Comparison of ENCODE assay signal across 1 cellular context in the genomic region with DNA sequence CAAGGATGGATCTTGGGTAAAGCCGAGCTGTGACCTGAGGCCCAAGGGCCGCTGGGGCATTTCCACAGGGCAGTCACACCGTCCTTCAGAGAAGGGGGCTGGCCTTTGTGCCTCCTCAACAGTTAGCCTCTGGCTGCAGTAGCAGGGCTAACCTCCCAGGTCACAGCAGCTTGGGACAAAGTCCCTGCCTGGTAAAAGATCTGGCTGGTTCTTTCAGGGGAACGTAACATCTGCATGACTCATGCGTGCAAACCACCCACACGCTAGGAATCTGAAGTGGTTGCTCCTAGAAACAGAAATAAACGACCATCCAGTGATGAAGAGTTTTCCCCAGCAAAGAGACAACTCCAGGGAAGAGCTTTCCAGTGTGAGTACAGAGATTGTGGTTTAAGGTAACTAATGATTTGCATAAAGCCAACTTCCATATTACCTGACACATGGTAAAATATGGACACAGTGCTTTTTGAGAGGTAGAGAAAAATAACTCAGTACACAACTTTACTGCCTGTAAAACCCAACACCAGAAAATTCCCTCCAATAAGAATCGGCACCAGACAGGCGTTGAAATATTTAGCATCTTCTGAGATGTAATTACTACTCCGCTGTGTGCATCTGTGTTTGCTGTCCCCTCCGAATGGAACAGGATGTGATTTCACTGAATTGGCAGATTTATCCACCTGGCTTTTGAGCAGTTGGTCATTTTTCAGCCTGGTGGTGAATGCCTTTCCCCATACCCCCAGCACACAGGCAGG.
A peak's percentile ranks its signal among the peaks of the same experiment; 100 is the strongest.
TF ChIP-seq lines count a peak whose summit lies in the region.

No MANE protein-coding gene starts in this region.

TF ChIP-seq in HepG2, 621 proteins besides CTCF, POLR2A, EP300 and RAD21 (continued from another document and continues in another):
- TF ChIP-seq, protein P1, sequence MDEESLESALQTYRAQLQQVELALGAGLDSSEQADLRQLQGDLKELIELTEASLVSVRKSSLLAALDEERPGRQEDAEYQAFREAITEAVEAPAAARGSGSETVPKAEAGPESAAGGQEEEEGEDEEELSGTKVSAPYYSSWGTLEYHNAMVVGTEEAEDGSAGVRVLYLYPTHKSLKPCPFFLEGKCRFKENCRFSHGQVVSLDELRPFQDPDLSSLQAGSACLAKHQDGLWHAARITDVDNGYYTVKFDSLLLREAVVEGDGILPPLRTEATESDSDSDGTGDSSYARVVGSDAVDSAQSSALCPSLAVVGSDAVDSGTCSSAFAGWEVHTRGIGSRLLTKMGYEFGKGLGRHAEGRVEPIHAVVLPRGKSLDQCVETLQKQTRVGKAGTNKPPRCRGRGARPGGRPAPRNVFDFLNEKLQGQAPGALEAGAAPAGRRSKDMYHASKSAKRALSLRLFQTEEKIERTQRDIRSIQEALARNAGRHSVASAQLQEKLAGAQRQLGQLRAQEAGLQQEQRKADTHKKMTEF (CRISPR knock-in tag; IDR thresholded peaks at IDR 0.05) = peak; percentile 54; the same call in 1 of the 2 replicates
- TF ChIP-seq TCF12 (IDR thresholded peaks at IDR 0.05) = no peak
- TF ChIP-seq TCF12 (CRISPR knock-in tag; IDR thresholded peaks at IDR 0.05) = 0 out of 2 replicates have a peak, but pooled peaks have one; percentile 34
- TF ChIP-seq ZNF331 (CRISPR knock-in tag; IDR thresholded peaks at IDR 0.05) = peak; percentile 85
- peak; percentile 88; the same call in 1 of the 2 replicates for TF ChIP-seq FOSL1 (CRISPR knock-in tag; IDR thresholded peaks at IDR 0.05; ENCODE audit: borderline replicate concordance)
- peak; percentile 48; the same call in 1 of the 2 replicates for TF ChIP-seq ZFY (CRISPR knock-in tag; IDR thresholded peaks at IDR 0.05)
- no peak for TF ChIP-seq PHF5A (CRISPR knock-in tag; IDR thresholded peaks at IDR 0.05; ENCODE audit: low read depth, unreplicated experiment)
- peak; percentile 60; the same call in 1 of the 2 replicates for TF ChIP-seq ESRRA (CRISPR knock-in tag; IDR thresholded peaks at IDR 0.05; ENCODE audit: low read depth)
- TF ChIP-seq, protein P2, sequence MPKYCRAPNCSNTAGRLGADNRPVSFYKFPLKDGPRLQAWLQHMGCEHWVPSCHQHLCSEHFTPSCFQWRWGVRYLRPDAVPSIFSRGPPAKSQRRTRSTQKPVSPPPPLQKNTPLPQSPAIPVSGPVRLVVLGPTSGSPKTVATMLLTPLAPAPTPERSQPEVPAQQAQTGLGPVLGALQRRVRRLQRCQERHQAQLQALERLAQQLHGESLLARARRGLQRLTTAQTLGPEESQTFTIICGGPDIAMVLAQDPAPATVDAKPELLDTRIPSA (CRISPR knock-in tag; IDR thresholded peaks at IDR 0.05; ENCODE audit: borderline replicate concordance) = no peak
- TF ChIP-seq SOX6 (IDR thresholded peaks at IDR 0.05) = no peak
- peak; percentile 56 for TF ChIP-seq SOX6 (CRISPR knock-in tag; IDR thresholded peaks at IDR 0.05)
- TF ChIP-seq POLR2AphosphoS5 (IDR thresholded peaks at IDR 0.05; ENCODE audit: low read depth, low read length) = no peak
- TF ChIP-seq, protein P3, sequence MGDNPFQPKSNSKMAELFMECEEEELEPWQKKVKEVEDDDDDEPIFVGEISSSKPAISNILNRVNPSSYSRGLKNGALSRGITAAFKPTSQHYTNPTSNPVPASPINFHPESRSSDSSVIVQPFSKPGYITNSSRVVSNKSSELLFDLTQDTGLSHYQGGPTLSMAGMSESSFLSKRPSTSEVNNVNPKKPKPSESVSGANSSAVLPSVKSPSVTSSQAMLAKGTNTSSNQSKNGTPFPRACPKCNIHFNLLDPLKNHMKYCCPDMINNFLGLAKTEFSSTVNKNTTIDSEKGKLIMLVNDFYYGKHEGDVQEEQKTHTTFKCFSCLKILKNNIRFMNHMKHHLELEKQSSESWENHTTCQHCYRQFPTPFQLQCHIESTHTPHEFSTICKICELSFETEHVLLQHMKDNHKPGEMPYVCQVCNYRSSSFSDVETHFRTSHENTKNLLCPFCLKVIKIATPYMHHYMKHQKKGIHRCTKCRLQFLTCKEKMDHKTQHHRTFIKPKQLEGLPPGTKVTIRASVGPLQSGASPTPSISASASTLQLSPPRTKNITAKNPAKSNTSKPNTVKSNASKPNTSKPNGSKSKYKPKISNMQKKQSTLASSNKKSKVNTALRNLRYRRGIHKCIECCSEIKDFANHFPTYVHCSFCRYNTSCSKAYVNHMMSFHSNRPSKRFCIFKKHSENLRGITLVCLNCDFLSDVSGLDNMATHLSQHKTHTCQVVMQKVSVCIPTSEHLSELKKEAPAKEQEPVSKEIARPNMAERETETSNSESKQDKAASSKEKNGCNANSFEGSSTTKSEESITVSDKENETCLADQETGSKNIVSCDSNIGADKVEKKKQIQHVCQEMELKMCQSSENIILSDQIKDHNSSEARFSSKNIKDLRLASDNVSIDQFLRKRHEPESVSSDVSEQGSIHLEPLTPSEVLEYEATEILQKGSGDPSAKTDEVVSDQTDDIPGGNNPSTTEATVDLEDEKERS (CRISPR knock-in tag; IDR thresholded peaks at IDR 0.05) = no peak
- TF ChIP-seq, protein P4, sequence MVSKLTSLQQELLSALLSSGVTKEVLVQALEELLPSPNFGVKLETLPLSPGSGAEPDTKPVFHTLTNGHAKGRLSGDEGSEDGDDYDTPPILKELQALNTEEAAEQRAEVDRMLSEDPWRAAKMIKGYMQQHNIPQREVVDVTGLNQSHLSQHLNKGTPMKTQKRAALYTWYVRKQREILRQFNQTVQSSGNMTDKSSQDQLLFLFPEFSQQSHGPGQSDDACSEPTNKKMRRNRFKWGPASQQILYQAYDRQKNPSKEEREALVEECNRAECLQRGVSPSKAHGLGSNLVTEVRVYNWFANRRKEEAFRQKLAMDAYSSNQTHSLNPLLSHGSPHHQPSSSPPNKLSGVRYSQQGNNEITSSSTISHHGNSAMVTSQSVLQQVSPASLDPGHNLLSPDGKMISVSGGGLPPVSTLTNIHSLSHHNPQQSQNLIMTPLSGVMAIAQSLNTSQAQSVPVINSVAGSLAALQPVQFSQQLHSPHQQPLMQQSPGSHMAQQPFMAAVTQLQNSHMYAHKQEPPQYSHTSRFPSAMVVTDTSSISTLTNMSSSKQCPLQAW (CRISPR knock-in tag; IDR thresholded peaks at IDR 0.05) = peak; percentile 71; the same call in 1 of the 2 replicates
- TF ChIP-seq, protein P5, sequence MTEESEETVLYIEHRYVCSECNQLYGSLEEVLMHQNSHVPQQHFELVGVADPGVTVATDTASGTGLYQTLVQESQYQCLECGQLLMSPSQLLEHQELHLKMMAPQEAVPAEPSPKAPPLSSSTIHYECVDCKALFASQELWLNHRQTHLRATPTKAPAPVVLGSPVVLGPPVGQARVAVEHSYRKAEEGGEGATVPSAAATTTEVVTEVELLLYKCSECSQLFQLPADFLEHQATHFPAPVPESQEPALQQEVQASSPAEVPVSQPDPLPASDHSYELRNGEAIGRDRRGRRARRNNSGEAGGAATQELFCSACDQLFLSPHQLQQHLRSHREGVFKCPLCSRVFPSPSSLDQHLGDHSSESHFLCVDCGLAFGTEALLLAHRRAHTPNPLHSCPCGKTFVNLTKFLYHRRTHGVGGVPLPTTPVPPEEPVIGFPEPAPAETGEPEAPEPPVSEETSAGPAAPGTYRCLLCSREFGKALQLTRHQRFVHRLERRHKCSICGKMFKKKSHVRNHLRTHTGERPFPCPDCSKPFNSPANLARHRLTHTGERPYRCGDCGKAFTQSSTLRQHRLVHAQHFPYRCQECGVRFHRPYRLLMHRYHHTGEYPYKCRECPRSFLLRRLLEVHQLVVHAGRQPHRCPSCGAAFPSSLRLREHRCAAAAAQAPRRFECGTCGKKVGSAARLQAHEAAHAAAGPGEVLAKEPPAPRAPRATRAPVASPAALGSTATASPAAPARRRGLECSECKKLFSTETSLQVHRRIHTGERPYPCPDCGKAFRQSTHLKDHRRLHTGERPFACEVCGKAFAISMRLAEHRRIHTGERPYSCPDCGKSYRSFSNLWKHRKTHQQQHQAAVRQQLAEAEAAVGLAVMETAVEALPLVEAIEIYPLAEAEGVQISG (CRISPR knock-in tag; IDR thresholded peaks at IDR 0.05) = 0 out of 2 replicates have a peak, but pooled peaks have one; percentile 16
- 0 out of 2 replicates have a peak, but pooled peaks have one; percentile 14 for TF ChIP-seq MAFF (IDR thresholded peaks at IDR 0.05; ENCODE audit: low read depth, low read length)
- TF ChIP-seq PHF21A (CRISPR knock-in tag; IDR thresholded peaks at IDR 0.05) = peak; percentile 43; the same call in 1 of the 2 replicates
- peak; percentile 47; the same call in 1 of the 2 replicates for TF ChIP-seq NFYB (CRISPR knock-in tag; IDR thresholded peaks at IDR 0.05)
- TF ChIP-seq, protein P6, sequence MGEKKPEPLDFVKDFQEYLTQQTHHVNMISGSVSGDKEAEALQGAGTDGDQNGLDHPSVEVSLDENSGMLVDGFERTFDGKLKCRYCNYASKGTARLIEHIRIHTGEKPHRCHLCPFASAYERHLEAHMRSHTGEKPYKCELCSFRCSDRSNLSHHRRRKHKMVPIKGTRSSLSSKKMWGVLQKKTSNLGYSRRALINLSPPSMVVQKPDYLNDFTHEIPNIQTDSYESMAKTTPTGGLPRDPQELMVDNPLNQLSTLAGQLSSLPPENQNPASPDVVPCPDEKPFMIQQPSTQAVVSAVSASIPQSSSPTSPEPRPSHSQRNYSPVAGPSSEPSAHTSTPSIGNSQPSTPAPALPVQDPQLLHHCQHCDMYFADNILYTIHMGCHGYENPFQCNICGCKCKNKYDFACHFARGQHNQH (CRISPR knock-in tag; IDR thresholded peaks at IDR 0.05) = 0 out of 2 replicates have a peak, but pooled peaks have one; percentile 50
- no peak for TF ChIP-seq PHB2 (IDR thresholded peaks at IDR 0.05; ENCODE audit: partially characterized antibody)
- peak; percentile 61; the same call in 1 of the 2 replicates for TF ChIP-seq ZSCAN9 (CRISPR knock-in tag; IDR thresholded peaks at IDR 0.05; ENCODE audit: borderline replicate concordance)
- peak; percentile 69 for TF ChIP-seq ZNF644 (CRISPR knock-in tag; IDR thresholded peaks at IDR 0.05; ENCODE audit: low read depth)
- peak; percentile 62 for TF ChIP-seq RARA (CRISPR knock-in tag; IDR thresholded peaks at IDR 0.05)
- TF ChIP-seq, protein P7, sequence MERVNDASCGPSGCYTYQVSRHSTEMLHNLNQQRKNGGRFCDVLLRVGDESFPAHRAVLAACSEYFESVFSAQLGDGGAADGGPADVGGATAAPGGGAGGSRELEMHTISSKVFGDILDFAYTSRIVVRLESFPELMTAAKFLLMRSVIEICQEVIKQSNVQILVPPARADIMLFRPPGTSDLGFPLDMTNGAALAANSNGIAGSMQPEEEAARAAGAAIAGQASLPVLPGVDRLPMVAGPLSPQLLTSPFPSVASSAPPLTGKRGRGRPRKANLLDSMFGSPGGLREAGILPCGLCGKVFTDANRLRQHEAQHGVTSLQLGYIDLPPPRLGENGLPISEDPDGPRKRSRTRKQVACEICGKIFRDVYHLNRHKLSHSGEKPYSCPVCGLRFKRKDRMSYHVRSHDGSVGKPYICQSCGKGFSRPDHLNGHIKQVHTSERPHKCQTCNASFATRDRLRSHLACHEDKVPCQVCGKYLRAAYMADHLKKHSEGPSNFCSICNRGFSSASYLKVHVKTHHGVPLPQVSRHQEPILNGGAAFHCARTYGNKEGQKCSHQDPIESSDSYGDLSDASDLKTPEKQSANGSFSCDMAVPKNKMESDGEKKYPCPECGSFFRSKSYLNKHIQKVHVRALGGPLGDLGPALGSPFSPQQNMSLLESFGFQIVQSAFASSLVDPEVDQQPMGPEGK (CRISPR knock-in tag; IDR thresholded peaks at IDR 0.05) = peak; percentile 23; the same call in 1 of the 2 replicates
- TF ChIP-seq KDM6A (CRISPR knock-in tag; IDR thresholded peaks at IDR 0.05; ENCODE audit: low read depth) = peak; percentile 54; the same call in 1 of the 2 replicates
- peak; percentile 36; the same call in 1 of the 2 replicates for TF ChIP-seq ZNF264 (CRISPR knock-in tag; IDR thresholded peaks at IDR 0.05)
- peak; percentile 38 to 53; a peak in 2 of 4 replicates for TF ChIP-seq NR2F1 (CRISPR knock-in tag; IDR thresholded peaks at IDR 0.05)
- peak; percentile 53 for TF ChIP-seq RXRA (CRISPR knock-in tag; IDR thresholded peaks at IDR 0.05)
- TF ChIP-seq ZNF652 (CRISPR knock-in tag; IDR thresholded peaks at IDR 0.05; ENCODE audit: borderline replicate concordance, low read depth) = no peak
- no peak for TF ChIP-seq HNRNPH1 (optimal IDR thresholded peaks at IDR 0.05; ENCODE audit: low read depth, low read length)
- TF ChIP-seq, protein P8, sequence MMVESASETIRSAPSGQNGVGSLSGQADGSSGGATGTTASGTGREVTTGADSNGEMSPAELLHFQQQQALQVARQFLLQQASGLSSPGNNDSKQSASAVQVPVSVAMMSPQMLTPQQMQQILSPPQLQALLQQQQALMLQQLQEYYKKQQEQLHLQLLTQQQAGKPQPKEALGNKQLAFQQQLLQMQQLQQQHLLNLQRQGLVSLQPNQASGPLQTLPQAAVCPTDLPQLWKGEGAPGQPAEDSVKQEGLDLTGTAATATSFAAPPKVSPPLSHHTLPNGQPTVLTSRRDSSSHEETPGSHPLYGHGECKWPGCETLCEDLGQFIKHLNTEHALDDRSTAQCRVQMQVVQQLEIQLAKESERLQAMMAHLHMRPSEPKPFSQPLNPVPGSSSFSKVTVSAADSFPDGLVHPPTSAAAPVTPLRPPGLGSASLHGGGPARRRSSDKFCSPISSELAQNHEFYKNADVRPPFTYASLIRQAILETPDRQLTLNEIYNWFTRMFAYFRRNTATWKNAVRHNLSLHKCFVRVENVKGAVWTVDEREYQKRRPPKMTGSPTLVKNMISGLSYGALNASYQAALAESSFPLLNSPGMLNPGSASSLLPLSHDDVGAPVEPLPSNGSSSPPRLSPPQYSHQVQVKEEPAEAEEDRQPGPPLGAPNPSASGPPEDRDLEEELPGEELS (CRISPR knock-in tag; IDR thresholded peaks at IDR 0.05) = 0 out of 2 replicates have a peak, but pooled peaks have one; percentile 11
- peak; percentile 30; the same call in 1 of the 2 replicates for TF ChIP-seq ZNF121 (CRISPR knock-in tag; IDR thresholded peaks at IDR 0.05)
- TF ChIP-seq, protein P9, sequence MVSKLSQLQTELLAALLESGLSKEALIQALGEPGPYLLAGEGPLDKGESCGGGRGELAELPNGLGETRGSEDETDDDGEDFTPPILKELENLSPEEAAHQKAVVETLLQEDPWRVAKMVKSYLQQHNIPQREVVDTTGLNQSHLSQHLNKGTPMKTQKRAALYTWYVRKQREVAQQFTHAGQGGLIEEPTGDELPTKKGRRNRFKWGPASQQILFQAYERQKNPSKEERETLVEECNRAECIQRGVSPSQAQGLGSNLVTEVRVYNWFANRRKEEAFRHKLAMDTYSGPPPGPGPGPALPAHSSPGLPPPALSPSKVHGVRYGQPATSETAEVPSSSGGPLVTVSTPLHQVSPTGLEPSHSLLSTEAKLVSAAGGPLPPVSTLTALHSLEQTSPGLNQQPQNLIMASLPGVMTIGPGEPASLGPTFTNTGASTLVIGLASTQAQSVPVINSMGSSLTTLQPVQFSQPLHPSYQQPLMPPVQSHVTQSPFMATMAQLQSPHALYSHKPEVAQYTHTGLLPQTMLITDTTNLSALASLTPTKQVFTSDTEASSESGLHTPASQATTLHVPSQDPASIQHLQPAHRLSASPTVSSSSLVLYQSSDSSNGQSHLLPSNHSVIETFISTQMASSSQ (IDR thresholded peaks at IDR 0.05; ENCODE audit: low read depth) = no peak
- TF ChIP-seq, protein P9 (CRISPR knock-in tag; IDR thresholded peaks at IDR 0.05; ENCODE audit: borderline replicate concordance) = no peak
